Comparison of ENCODE assay signal across 1 cellular context in genomic region chr14:68654471-68654941, GRCh38.
TF ChIP-seq lines count a peak whose summit lies in the region.

No MANE protein-coding gene starts in this region.

TF ChIP-seq in H1, 55 proteins besides CTCF, POLR2A, EP300 and RAD21 (continued from another document):
- no peak for TF ChIP-seq CHD7 (IDR thresholded peaks at IDR 0.05; ENCODE audit: insufficient replicate concordance, low read length)
